Comparison of ENCODE assay signal across 8 cellular contexts in genomic region chr19:55385749-55386514, GRCh38. TPM values are rescaled to one million over a fixed set of nuclear protein-coding genes. Genes with fewer than 3 reads are reported as not detected.
DNase-seq lines count a peak whose midpoint lies in the region; ATAC-seq and TF ChIP-seq lines count a peak whose summit lies in the region.

RPL28 (plus strand) TSS chr19:55385932; CDS start chr19:55386358, 426 bp downstream.

- peaks cover 11% of the 10 kb centered on the region for H3K36me3 Mint-ChIP-seq in neural progenitor cell

- peak within 1 kb of the TSS; percentile 100 for H3K4me2 ChIP-seq in neural progenitor cell

- H3K36me3 ChIP-seq in SJCRH30 = peaks cover 42% of the 10 kb centered on the region
- H3K36me3 ChIP-seq in neural progenitor cell = no peaks in the 10 kb centered on the region
- peaks cover 0 to 41% (median 38%) of the 10 kb centered on the region in 5 donors for H3K36me3 ChIP-seq in subcutaneous abdominal adipose tissue (ENCODE audit: control insufficient read depth in 5 of 5, insufficient read depth in 5 of 5, low read length in 5 of 5)

- H3K4me3 Mint-ChIP-seq in neural progenitor cell = peak within 1 kb of the TSS; percentile 100

- H3K27ac Mint-ChIP-seq in neural progenitor cell = peak within 1 kb of the TSS; percentile 97

- DNase-seq in EL (peak; percentile 98), GOT3 (lab: John Stamatoyannopoulos, UW) (peak; percentile 89), LoVo (ENCODE audit: low spot score) (peak; percentile 98), SJCRH30 (peak; percentile 98 to 99), foreskin keratinocyte (peak; percentile 93 to 96), neural progenitor cell (ENCODE audit: low spot score) (peak; percentile 99)
- peak; percentile 97 for DNase-seq in activated gamma-delta T cell treated with anti-CD3 and anti-CD28 coated beads, Interleukin-2, amount 50 U/mL, for 16 hours (ENCODE audit: low read depth)

- H3K27me3 Mint-ChIP-seq in neural progenitor cell (ENCODE audit: insufficient read depth, low read depth) = peaks cover 20% of the 10 kb centered on the region

- H3K9me3 Mint-ChIP-seq in neural progenitor cell = peaks cover 4% of the 10 kb centered on the region

- H3K27ac ChIP-seq in SJCRH30 = peak within 1 kb of the TSS; percentile 73
- H3K27ac ChIP-seq in foreskin keratinocyte = peak within 1 kb of the TSS; percentile 60
- no peak within 1 kb of the TSS for H3K27ac ChIP-seq in neural progenitor cell
- peak within 1 kb of the TSS; percentile 98 for H3K27ac ChIP-seq in subcutaneous abdominal adipose tissue (ENCODE audit: low read depth, low read length)

- H3K9ac ChIP-seq in neural progenitor cell (peak within 1 kb of the TSS; percentile 88), subcutaneous abdominal adipose tissue (ENCODE audit: low read length in 5 of 5) (peak within 1 kb of the TSS; percentile 80 to 93 (median 87))

- peaks cover 57% of the 10 kb centered on the region for H3F3A ChIP-seq in neural progenitor cell (ENCODE audit: low read depth)

- H3K4me3 ChIP-seq in SJCRH30 (peak within 1 kb of the TSS; percentile 86), neural progenitor cell (peak within 1 kb of the TSS; percentile 90), subcutaneous abdominal adipose tissue (ENCODE audit: low read depth in 1 of 5, low read length in 5 of 5) (peak within 1 kb of the TSS; percentile 93 to 99 (median 97))

- peak within 1 kb of the TSS; percentile 94 for H2AFZ ChIP-seq in neural progenitor cell (replicated peaks)

- TF ChIP-seq CTCF in foreskin keratinocyte (conservative IDR thresholded peaks at IDR 0.05) (no peak), neural progenitor cell (IDR thresholded peaks at IDR 0.05) (no peak)

- H3K4me1 ChIP-seq in SJCRH30 (peaks cover 17% of the 10 kb centered on the region), foreskin keratinocyte (no peaks in the 10 kb centered on the region), neural progenitor cell (peaks cover 35% of the 10 kb centered on the region), subcutaneous abdominal adipose tissue (ENCODE audit: control insufficient read depth in 5 of 5, insufficient read depth in 5 of 5, low read length in 5 of 5) (peaks cover 15 to 58% (median 52%) of the 10 kb centered on the region in 5 donors)

- peaks cover 32% of the 10 kb centered on the region for H3K79me2 ChIP-seq in neural progenitor cell (ENCODE audit: low read depth)

- no peaks in the 10 kb centered on the region for H3K9me3 ChIP-seq in SJCRH30 (replicated peaks)
- H3K9me3 ChIP-seq in neural progenitor cell (ENCODE audit: low read depth) = no peaks in the 10 kb centered on the region
- H3K9me3 ChIP-seq in subcutaneous abdominal adipose tissue (ENCODE audit: control insufficient read depth in 5 of 5, low read length in 5 of 5) = no peaks in the 10 kb centered on the region

- H3K27me3 ChIP-seq in SJCRH30 (no peaks in the 10 kb centered on the region), foreskin keratinocyte (no peaks in the 10 kb centered on the region), neural progenitor cell (peaks cover 17% of the 10 kb centered on the region), subcutaneous abdominal adipose tissue (ENCODE audit: control insufficient read depth in 5 of 5, insufficient read depth in 4 of 5, low read length in 5 of 5) (no peaks in the 10 kb centered on the region)

- peaks cover 47% of the 10 kb centered on the region for H3K4me1 Mint-ChIP-seq in neural progenitor cell

- ATAC-seq in foreskin keratinocyte = peak; percentile 71

- H4K20me1 ChIP-seq in neural progenitor cell (ENCODE audit: low read depth) = peaks cover 51% of the 10 kb centered on the region

RNA-seq across cellular contexts. Expression of gene RPL28, which starts in this region (rescaled TPM):
- 612 and 617 TPM in 2 replicates for total RNA-seq in SJCRH30 (2014; rRNA removed; shearing (Covaris generic))
- 893 and 988 TPM in 2 replicates for total RNA-seq in foreskin keratinocyte
- polyA plus RNA-seq in foreskin keratinocyte = 1,338 and 1,473 TPM in 2 replicates
- total RNA-seq in neural progenitor cell (ENCODE audit: low replicate concordance) = 1,017 and 1,124 TPM in 2 replicates
